In the genomic region with DNA sequence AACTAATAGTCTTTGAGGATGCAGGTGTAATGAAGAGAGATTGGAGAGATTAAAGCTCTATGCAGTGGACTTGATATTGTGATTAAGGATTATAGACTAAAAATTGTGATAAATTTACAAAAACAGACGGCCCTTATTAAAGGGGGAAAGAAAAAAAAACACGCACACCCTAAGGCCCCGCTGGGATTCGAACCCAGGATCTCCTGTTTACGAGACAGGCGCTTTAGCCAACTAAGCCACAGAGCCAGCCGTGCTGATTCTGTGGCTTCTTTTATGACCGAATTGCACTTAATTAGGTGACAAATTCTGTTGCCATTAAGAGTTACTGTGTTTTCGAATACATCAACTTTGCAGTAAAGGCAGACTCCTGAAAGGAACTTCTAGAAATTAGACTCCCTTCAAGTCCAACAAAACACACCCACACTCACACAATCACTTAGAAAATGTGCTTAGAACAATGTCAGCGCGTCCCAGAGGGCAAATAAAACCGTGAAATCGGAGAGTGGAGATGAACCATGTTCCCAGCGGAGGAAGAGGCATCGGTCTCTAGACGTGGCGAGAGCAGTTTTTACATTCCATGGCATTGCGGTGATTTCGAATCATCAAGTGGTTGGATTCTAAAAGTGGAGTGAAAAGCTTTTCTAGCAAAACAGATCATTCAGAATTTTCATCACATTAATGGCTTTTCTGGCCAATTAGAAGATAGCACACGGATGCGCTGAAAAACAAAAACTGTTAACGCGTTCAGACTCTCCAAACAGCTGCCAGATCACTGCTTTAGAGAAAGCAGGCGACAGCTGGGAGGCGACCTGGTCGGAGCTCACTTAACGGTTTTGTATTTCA, we compare ENCODE assay signal across 8 cellular contexts.
A peak's percentile ranks its signal among the peaks of the same experiment; 100 is the strongest.
DNase-seq lines count a peak whose midpoint lies in the region; ATAC-seq and TF ChIP-seq lines count a peak whose summit lies in the region.

No MANE protein-coding gene starts in this region.

- TF ChIP-seq CTCF in HCT116 (IDR thresholded peaks at IDR 0.05 in 2 of 3, conservative IDR thresholded peaks at IDR 0.05 in 1 of 3; ENCODE audit: borderline replicate concordance in 1 of 3, insufficient read depth in 1 of 3, low read depth in 2 of 3, low read length in 2 of 3) (no peak), progenitor cell of endocrine pancreas (IDR thresholded peaks at IDR 0.05; ENCODE audit: unreplicated experiment) (no peak)

- peak overlapping the region; percentile 54 for H3K9ac ChIP-seq in HCT116 (ENCODE audit: low read length)

- RAD21 ChIA-PET in HCT116 (lab: Charles Lee; ENCODE audit: low non-redundant PET in 1 of 2, low total read pairs in 2 of 2, uncharacterized antibody in 2 of 2, unreplicated experiment in 2 of 2), result no interaction called here

- CTCF ChIA-PET in CD8-positive, alpha-beta memory T cell (lab: Charles Lee), result no interaction called here
- CTCF ChIA-PET in HCT116 (lab: Charles Lee), result interaction anchor here (1.0 kb wide), 1 partner anchor 42 kb away, joined by 4 read pairs; no protein-coding TSS in a partner anchor

- no peak overlapping the region for H3K27ac ChIP-seq in CD8-positive, alpha-beta memory T cell (ENCODE audit: low read depth, low read length)
- H3K27ac ChIP-seq in HCT116 (ENCODE audit: low read depth, low read length), result peak overlapping the region; percentile 6; the same call in 1 of the 2 replicates

- intact Hi-C loops in HCT116 (cut with micrococcal nuclease), result loop anchor here (2.0 kb wide), 1 partner anchor 41 kb away; no protein-coding TSS in a partner anchor

- no peaks in the 10 kb centered on the region for H3K9me3 Mint-ChIP-seq in CD8-positive, alpha-beta memory T cell
- H3K9me3 Mint-ChIP-seq in progenitor cell of endocrine pancreas (ENCODE audit: low read depth), result no peaks in the 10 kb centered on the region

- no peaks in the 10 kb centered on the region for H4K20me1 ChIP-seq in HCT116 (ENCODE audit: insufficient read depth)

- peak overlapping the region in 5 of 7 donors; percentile 11 to 63 (median 39) for H3K4me3 Mint-ChIP-seq in CD8-positive, alpha-beta memory T cell
- peak overlapping the region; percentile 89 for H3K4me3 Mint-ChIP-seq in progenitor cell of endocrine pancreas (ENCODE audit: low read depth)

- H3K79me2 ChIP-seq in HCT116 (ENCODE audit: insufficient read depth, low read length), result no peaks in the 10 kb centered on the region

- H3K27ac Mint-ChIP-seq in CD8-positive, alpha-beta memory T cell, result no peak overlapping the region
- H3K27ac Mint-ChIP-seq in progenitor cell of endocrine pancreas, result peak overlapping the region; percentile 78

- H3K4me3 ChIP-seq in CD8-positive, alpha-beta memory T cell (ENCODE audit: low read length), result peak overlapping the region; percentile 30
- peak overlapping the region; percentile 48 to 74 for H3K4me3 ChIP-seq in HCT116 (replicated peaks in 1 of 2; ENCODE audit: low read depth in 1 of 2, low read length in 2 of 2)

- peaks cover 11 to 16% (median 14%) of the 10 kb centered on the region in 3 donors for H3K4me1 Mint-ChIP-seq in CD8-positive, alpha-beta memory T cell
- H3K4me1 Mint-ChIP-seq in progenitor cell of endocrine pancreas (ENCODE audit: low read depth), result peaks cover 1% of the 10 kb centered on the region

- no TSS peak for BruUV-seq in HCT116 (replicated peaks; lab: Mats Ljungman, UMichigan)

- H3K9me3 ChIP-seq in CD8-positive, alpha-beta memory T cell (ENCODE audit: low read length), result no peaks in the 10 kb centered on the region
- no peaks in the 10 kb centered on the region for H3K9me3 ChIP-seq in HCT116 (ENCODE audit: control insufficient read depth in 1 of 2, insufficient read depth in 1 of 2, low read depth in 1 of 2, low read length in 2 of 2)

- H3K27me3 ChIP-seq in CD8-positive, alpha-beta memory T cell (ENCODE audit: insufficient read depth, low read length, poor library complexity, severe bottlenecking), result peaks cover 10% of the 10 kb centered on the region
- H3K27me3 ChIP-seq in HCT116 (ENCODE audit: insufficient read depth, low read length), result no peaks in the 10 kb centered on the region

- POLR2A ChIA-PET in CD8-positive, alpha-beta memory T cell (lab: Charles Lee), result no interaction called here
- POLR2A ChIA-PET in HCT116 (lab: Charles Lee), result interaction anchor here (1.7 kb wide), 1 partner anchor 840 kb away, joined by 3 read pairs; no protein-coding TSS in a partner anchor

- H3K4me1 ChIP-seq in CD8-positive, alpha-beta memory T cell (ENCODE audit: insufficient read depth, low read length), result peaks cover 8% of the 10 kb centered on the region
- H3K4me1 ChIP-seq in HCT116 (ENCODE audit: control insufficient read depth in 1 of 2, insufficient read depth in 2 of 2, low read length in 2 of 2), result peaks cover 7 to 22% of the 10 kb centered on the region in 2 experiments; a peak in 3 of 4 replicates

- H3K9me2 ChIP-seq in HCT116 (ENCODE audit: insufficient read depth), result no peaks in the 10 kb centered on the region

- peaks cover 24 to 77% of the 10 kb centered on the region in 2 donors for H3K27me3 Mint-ChIP-seq in CD8-positive, alpha-beta memory T cell
- peaks cover 7% of the 10 kb centered on the region for H3K27me3 Mint-ChIP-seq in progenitor cell of endocrine pancreas

- ATAC-seq in HCT116 (peak; percentile 71), HG02571 (IDR thresholded peaks at IDR 0.05; ENCODE audit: unreplicated experiment) (no peak), GM21381 (IDR thresholded peaks at IDR 0.05; ENCODE audit: unreplicated experiment) (no peak)

- H3K36me3 Mint-ChIP-seq in CD8-positive, alpha-beta memory T cell, result no peaks in the 10 kb centered on the region
- no peaks in the 10 kb centered on the region for H3K36me3 Mint-ChIP-seq in progenitor cell of endocrine pancreas (ENCODE audit: insufficient read depth)

- no peaks in the 10 kb centered on the region for H3K36me3 ChIP-seq in CD8-positive, alpha-beta memory T cell (ENCODE audit: insufficient read depth, low read length)
- H3K36me3 ChIP-seq in HCT116 (ENCODE audit: control insufficient read depth in 1 of 2, insufficient read depth in 2 of 2, low read length in 2 of 2), result no peaks in the 10 kb centered on the region

- TF ChIP-seq RAD21 in HCT116 (IDR thresholded peaks at IDR 0.05; ENCODE audit: low read depth), result no peak

- peak overlapping the region; percentile 98 for H2AFZ ChIP-seq in HCT116 (ENCODE audit: low read depth, low read length, poor library complexity, severe bottlenecking)

- TF ChIP-seq POLR2A in HCT116 (IDR thresholded peaks at IDR 0.05; ENCODE audit: borderline replicate concordance, extremely low read depth, insufficient read depth, insufficient read length), result no peak

- H3K4me2 ChIP-seq in HCT116 (ENCODE audit: low read length), result peak overlapping the region; percentile 94

- DNase-seq in CD8-positive, alpha-beta memory T cell, result peak in 1 of 5 donors; percentile 24
- peak; percentile 75 for DNase-seq in HCT116 (ENCODE audit: low read depth, low spot score)
- DNase-seq in NCI-H748 (lab: John Stamatoyannopoulos, UW; ENCODE audit: unreplicated experiment), result peak; percentile 85
- DNase-seq in activated T-cell treated with anti-CD3 and anti-CD28 coated beads for 4 hours, result peak; percentile 22
- peak; percentile 80 for DNase-seq in foreskin melanocyte
- peak; percentile 44 for DNase-seq in progenitor cell of endocrine pancreas (ENCODE audit: low spot score, unreplicated experiment)

TF ChIP-seq in HCT116, 20 proteins besides CTCF, POLR2A, EP300 and RAD21 (continues in another document):
- TF ChIP-seq CBX3 (IDR thresholded peaks at IDR 0.05; ENCODE audit: low read depth), result peak; percentile 61
- no peak for TF ChIP-seq JUND (IDR thresholded peaks at IDR 0.05)
- no peak for TF ChIP-seq ELF1 (IDR thresholded peaks at IDR 0.05; ENCODE audit: borderline replicate concordance, low read depth)
- TF ChIP-seq, protein P1, sequence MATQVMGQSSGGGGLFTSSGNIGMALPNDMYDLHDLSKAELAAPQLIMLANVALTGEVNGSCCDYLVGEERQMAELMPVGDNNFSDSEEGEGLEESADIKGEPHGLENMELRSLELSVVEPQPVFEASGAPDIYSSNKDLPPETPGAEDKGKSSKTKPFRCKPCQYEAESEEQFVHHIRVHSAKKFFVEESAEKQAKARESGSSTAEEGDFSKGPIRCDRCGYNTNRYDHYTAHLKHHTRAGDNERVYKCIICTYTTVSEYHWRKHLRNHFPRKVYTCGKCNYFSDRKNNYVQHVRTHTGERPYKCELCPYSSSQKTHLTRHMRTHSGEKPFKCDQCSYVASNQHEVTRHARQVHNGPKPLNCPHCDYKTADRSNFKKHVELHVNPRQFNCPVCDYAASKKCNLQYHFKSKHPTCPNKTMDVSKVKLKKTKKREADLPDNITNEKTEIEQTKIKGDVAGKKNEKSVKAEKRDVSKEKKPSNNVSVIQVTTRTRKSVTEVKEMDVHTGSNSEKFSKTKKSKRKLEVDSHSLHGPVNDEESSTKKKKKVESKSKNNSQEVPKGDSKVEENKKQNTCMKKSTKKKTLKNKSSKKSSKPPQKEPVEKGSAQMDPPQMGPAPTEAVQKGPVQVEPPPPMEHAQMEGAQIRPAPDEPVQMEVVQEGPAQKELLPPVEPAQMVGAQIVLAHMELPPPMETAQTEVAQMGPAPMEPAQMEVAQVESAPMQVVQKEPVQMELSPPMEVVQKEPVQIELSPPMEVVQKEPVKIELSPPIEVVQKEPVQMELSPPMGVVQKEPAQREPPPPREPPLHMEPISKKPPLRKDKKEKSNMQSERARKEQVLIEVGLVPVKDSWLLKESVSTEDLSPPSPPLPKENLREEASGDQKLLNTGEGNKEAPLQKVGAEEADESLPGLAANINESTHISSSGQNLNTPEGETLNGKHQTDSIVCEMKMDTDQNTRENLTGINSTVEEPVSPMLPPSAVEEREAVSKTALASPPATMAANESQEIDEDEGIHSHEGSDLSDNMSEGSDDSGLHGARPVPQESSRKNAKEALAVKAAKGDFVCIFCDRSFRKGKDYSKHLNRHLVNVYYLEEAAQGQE (IDR thresholded peaks at IDR 0.05; ENCODE audit: low read depth), result no peak
- TF ChIP-seq CEBPB (IDR thresholded peaks at IDR 0.05; ENCODE audit: low read depth), result peak; percentile 25
- no peak for TF ChIP-seq EGR1 (IDR thresholded peaks at IDR 0.05; ENCODE audit: low read depth)
- TF ChIP-seq EZH2 (IDR thresholded peaks at IDR 0.05), result no peak
- TF ChIP-seq YY1 (IDR thresholded peaks at IDR 0.05; ENCODE audit: extremely low read depth, insufficient replicate concordance, low read depth, low read length), result peak; percentile 65
- no peak for TF ChIP-seq TCF7L2 (IDR thresholded peaks at IDR 0.05; ENCODE audit: borderline replicate concordance, extremely low read depth, insufficient read depth, insufficient read length)
- TF ChIP-seq POLR2AphosphoS5 (IDR thresholded peaks at IDR 0.05; ENCODE audit: low read depth, low read length), result no peak
- 0 out of 2 replicates have a peak, but pooled peaks have one; percentile 9 for TF ChIP-seq SRF (IDR thresholded peaks at IDR 0.05; ENCODE audit: low read depth)
- 0 out of 2 replicates have a peak, but pooled peaks have one; percentile 13 for TF ChIP-seq FOSL1 (IDR thresholded peaks at IDR 0.05; ENCODE audit: low read depth)
- peak; percentile 24; the same call in 1 of the 2 replicates for TF ChIP-seq SIN3A (IDR thresholded peaks at IDR 0.05; ENCODE audit: low read depth)
